In genomic region chr6:38508286-38508685, GRCh38 we compare ENCODE assay signal across 1 cellular context.
TF ChIP-seq lines count a peak whose summit lies in the region.

No MANE protein-coding gene starts in this region.

TF ChIP-seq in GM23338, 12 proteins besides CTCF, POLR2A, EP300 and RAD21:
- no peak for TF ChIP-seq JUNB (IDR thresholded peaks at IDR 0.05; ENCODE audit: unreplicated experiment)
- TF ChIP-seq POLR2AphosphoS5 (IDR thresholded peaks at IDR 0.05; ENCODE audit: low read depth) = no peak
- TF ChIP-seq ZNF462 (CRISPR knock-in tag; IDR thresholded peaks at IDR 0.05) = no peak
- no peak for TF ChIP-seq ETS1 (IDR thresholded peaks at IDR 0.05)
TF ChIP-seq in GM23338: peak in this region for 0.
